2 cellular contexts compared by ENCODE assay signal in genomic region chr6:125751334-125751916, GRCh38.
TF ChIP-seq lines count a peak whose summit lies in the region.

No MANE protein-coding gene starts in this region.

TF ChIP-seq in liver, 16 proteins besides CTCF, POLR2A, EP300 and RAD21:
- TF ChIP-seq YY1 (IDR thresholded peaks at IDR 0.05) (no peak), HNF4A (conservative IDR thresholded peaks at IDR 0.05) (peak in 1 of 2 donors; percentile 24), FOXA1 (IDR thresholded peaks at IDR 0.05) (no peak)

TF ChIP-seq in HepG2, 621 proteins besides CTCF, POLR2A, EP300 and RAD21:
- no peak for TF ChIP-seq SIX4 (CRISPR knock-in tag; IDR thresholded peaks at IDR 0.05)
- TF ChIP-seq MEIS2 (CRISPR knock-in tag; IDR thresholded peaks at IDR 0.05): no peak
- no peak for TF ChIP-seq FOXC1 (CRISPR knock-in tag; IDR thresholded peaks at IDR 0.05; ENCODE audit: borderline replicate concordance)
- TF ChIP-seq TCF7 (IDR thresholded peaks at IDR 0.05; ENCODE audit: low read depth): no peak
